ENCODE assay signal across 8 cellular contexts in the genomic region with DNA sequence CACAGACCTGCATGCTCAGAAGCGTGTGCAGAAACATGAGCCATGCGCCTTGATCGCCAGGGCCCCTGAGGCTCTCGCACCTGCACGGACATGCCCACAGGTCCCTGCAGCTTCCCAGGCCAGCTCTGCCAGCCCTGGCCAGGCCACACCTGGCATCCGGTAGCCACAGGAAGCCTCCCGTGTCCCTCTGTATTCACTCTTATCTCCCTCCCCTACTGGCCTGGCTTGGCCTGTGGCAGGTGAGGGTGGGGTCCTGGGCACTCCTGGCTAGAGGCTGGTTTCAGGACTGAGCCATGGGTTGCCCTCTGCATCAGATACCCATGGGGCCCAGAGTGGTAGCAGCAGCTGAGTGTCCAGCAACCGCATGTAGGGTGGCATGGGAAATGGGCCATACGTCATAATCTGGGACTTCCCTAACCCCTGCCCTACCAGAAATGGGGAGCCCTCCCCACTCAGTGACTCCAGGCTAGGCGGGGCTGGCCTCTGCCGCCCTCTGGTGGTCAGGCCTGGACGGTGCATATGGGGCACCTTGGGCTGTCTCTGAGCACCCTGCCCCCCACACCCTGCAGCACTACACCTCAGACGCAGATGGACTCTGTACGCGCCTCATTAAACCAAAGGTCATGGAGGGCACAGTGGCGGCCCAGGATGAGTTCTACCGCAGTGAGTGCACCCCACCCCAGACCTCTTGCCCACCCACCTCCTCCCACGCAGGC. TPM values are rescaled to one million over a fixed set of nuclear protein-coding genes. Genes with fewer than 3 reads are reported as not detected.
A peak's percentile ranks its signal among the peaks of the same experiment; 100 is the strongest.
DNase-seq lines count a peak whose midpoint lies in the region; TF ChIP-seq lines count a peak whose summit lies in the region.

No MANE protein-coding gene starts in this region.

- H3K27ac ChIP-seq in VCaP = peak overlapping the region; percentile 48

- H3K27me3 Mint-ChIP-seq in MCF 10A (ENCODE audit: insufficient read depth, unreplicated experiment) (no peaks in the 10 kb centered on the region), immature natural killer cell (ENCODE audit: low read depth in 3 of 3) (peaks cover 1 to 12% (median 9%) of the 10 kb centered on the region in 3 donors)

- H3K4me3 Mint-ChIP-seq in MCF 10A (ENCODE audit: unreplicated experiment) (no peak overlapping the region), immature natural killer cell (peak overlapping the region; percentile 38 to 49 (median 47))

- H3K4me1 Mint-ChIP-seq in MCF 10A (ENCODE audit: insufficient read depth, unreplicated experiment) (peaks cover 13% of the 10 kb centered on the region), immature natural killer cell (peaks cover 55 to 65% of the 10 kb centered on the region in 2 donors)

- BruUV-seq in MCF 10A (replicated peaks; lab: Mats Ljungman, UMichigan) = no TSS peak

- intact Hi-C loops in MCF 10A (cut with micrococcal nuclease) = loop anchor here (1.0 kb wide), 1 partner anchor 29 kb away; no protein-coding TSS in a partner anchor

- TF ChIP-seq POLR2A in NB4 (IDR thresholded peaks at IDR 0.05; ENCODE audit: extremely low read depth, insufficient read length) = no peak

- H3K27ac Mint-ChIP-seq in MCF 10A (ENCODE audit: low read depth, unreplicated experiment) (peak overlapping the region; percentile 83), immature natural killer cell (peak overlapping the region; percentile 89 to 98 (median 90))

- H3K4me3 ChIP-seq in NB4 (ENCODE audit: low read depth, low read length) = no peak overlapping the region

- H3K36me3 Mint-ChIP-seq in MCF 10A (ENCODE audit: insufficient read depth, unreplicated experiment) (peaks cover 49% of the 10 kb centered on the region), immature natural killer cell (peaks cover 3 to 27% (median 9%) of the 10 kb centered on the region in 3 donors)

- POLR2A ChIA-PET in MCF 10A (lab: Yijun Ruan, JAX) = interaction anchor here (0.6 to 2.3 kb wide), 15 partner anchors 8 to 339 kb away, joined by 3 to 33 read pairs (median 3); a partner anchor contains a TSS

- H3K9me3 Mint-ChIP-seq in MCF 10A (ENCODE audit: unreplicated experiment) (no peaks in the 10 kb centered on the region), immature natural killer cell (no peaks in the 10 kb centered on the region)

- DNase-seq in ELF-1 (ENCODE audit: low read depth, low spot score) = peak; percentile 78
- peak; percentile 56 for DNase-seq in H4 (ENCODE audit: low spot score)
- DNase-seq in NB4 (ENCODE audit: low read depth) = peak; percentile 87
- DNase-seq in MCF 10A (ENCODE audit: unreplicated experiment) = peak; percentile 90
- DNase-seq in immature natural killer cell = peak; percentile 87 to 88 (median 87)
- DNase-seq in stimulated activated CD4-positive, alpha-beta T cell treated with anti-CD3 and anti-CD28 coated beads, Interleukin-1b, Interleukin-23, amount 100 ng/mL, for 48 hours = peak; percentile 84
- DNase-seq in NCI-H1092 treated with DMSO at 0.1 percent for 48 hours (lab: John Stamatoyannopoulos, UW) = no peak

- TF ChIP-seq CTCF in NB4 (IDR thresholded peaks at IDR 0.05; ENCODE audit: low read depth, low read length) (peak; percentile 93), VCaP (conservative IDR thresholded peaks at IDR 0.05) (peak; percentile 99), MCF 10A (IDR thresholded peaks at IDR 0.05; ENCODE audit: unreplicated experiment) (peak; percentile 97)

- CTCF ChIA-PET in MCF 10A (lab: Yijun Ruan, JAX) = interaction anchor here (0.5 to 2.7 kb wide), 41 partner anchors 8 to 1032 kb away, joined by 3 to 57 read pairs (median 4); a partner anchor contains a TSS

RNA-seq across cellular contexts. Expression of a gene that starts 12.6 kb away (rescaled TPM):
- 0.10 TPM in 1 of 2 replicates, not detected in the other for total RNA-seq in H4 (2014; rRNA removed; shearing (Covaris generic))
- 0.23 TPM in 1 of 2 replicates, not detected in the other for total RNA-seq in MCF 10A (2022)
- polyA plus RNA-seq in immature natural killer cell = not detected

RNA-seq across cellular contexts. Expression of a gene that starts 18.1 kb away (rescaled TPM):
- total RNA-seq in H4 (2014; rRNA removed; shearing (Covaris generic)) = 21.7 and 22.7 TPM in 2 replicates
- 50.4 and 65.3 TPM in 2 replicates for total RNA-seq in MCF 10A (2022)
- 100 to 1,000 TPM in 1 of 3 donors, 10 to 100 TPM in 2; 94.0 to 180 (median 95.9) TPM for polyA plus RNA-seq in immature natural killer cell

RNA-seq across cellular contexts. Expression of a gene that starts 26.4 kb away (rescaled TPM):
- not detected in 2 replicates for total RNA-seq in H4 (2014; rRNA removed; shearing (Covaris generic))
- not detected in 2 replicates for total RNA-seq in MCF 10A (2022)
- polyA plus RNA-seq in immature natural killer cell = not detected

RNA-seq across cellular contexts. Expression of a gene that starts 43.0 kb away (rescaled TPM):
- total RNA-seq in H4 (2014; rRNA removed; shearing (Covaris generic)) = 18.2 and 19.7 TPM in 2 replicates
- total RNA-seq in MCF 10A (2022) = 27.6 and 31.3 TPM in 2 replicates
- 10 to 100 TPM; 26.0 to 48.4 (median 32.0) TPM for polyA plus RNA-seq in immature natural killer cell

RNA-seq across cellular contexts. Expression of a gene that starts 51.4 kb away (rescaled TPM):
- total RNA-seq in H4 (2014; rRNA removed; shearing (Covaris generic)) = not detected in 2 replicates
- not detected in 2 replicates for total RNA-seq in MCF 10A (2022)
- polyA plus RNA-seq in immature natural killer cell = not detected
